Comparison of ENCODE assay signal across 8 cellular contexts in genomic region chr4:140243345-140243753, GRCh38.
DNase-seq lines count a peak whose midpoint lies in the region; ATAC-seq, FAIRE-seq and TF ChIP-seq lines count a peak whose summit lies in the region.

No MANE protein-coding gene starts in this region.

- H3K4me3 Mint-ChIP-seq in activated naive CD8-positive, alpha-beta T cell treated with anti-CD3 and anti-CD28 coated beads for 36 hours = peak overlapping the region; percentile 50

- no peak for TF ChIP-seq RAD21 in HepG2 (CRISPR knock-in tag; IDR thresholded peaks at IDR 0.05)

- TF ChIP-seq EP300 in HepG2 (IDR thresholded peaks at IDR 0.05; ENCODE audit: low read depth in 2 of 2, low read length in 2 of 2) (no peak), HepG2 (CRISPR knock-in tag; IDR thresholded peaks at IDR 0.05; ENCODE audit: borderline replicate concordance) (no peak)

- H3K27me3 ChIP-seq in skeletal muscle tissue (ENCODE audit: control insufficient read depth in 3 of 3, insufficient read depth in 3 of 3, low read length in 3 of 3) = no peaks in the 10 kb centered on the region
- peaks cover 0 to 19% of the 10 kb centered on the region in 2 experiments; a peak in 2 of 5 replicates for H3K27me3 ChIP-seq in HepG2 (ENCODE audit: control insufficient read depth in 1 of 2, insufficient read depth in 2 of 2, low read length in 2 of 2)
- H3K27me3 ChIP-seq in PC-9 (ENCODE audit: insufficient read depth, low read depth) = no peaks in the 10 kb centered on the region

- H3K4me3 ChIP-seq in skeletal muscle tissue (ENCODE audit: low read length in 3 of 3) = no peak overlapping the region
- no peak overlapping the region for H3K4me3 ChIP-seq in HepG2 (replicated peaks in 1 of 3; ENCODE audit: insufficient read depth in 1 of 3, low read depth in 2 of 3, low read length in 3 of 3)
- H3K4me3 ChIP-seq in PC-9 = no peak overlapping the region

- no peaks in the 10 kb centered on the region for H3F3A ChIP-seq in PC-9 (ENCODE audit: insufficient read depth, low read depth)

- POLR2A ChIA-PET in HepG2 (lab: Yijun Ruan, JAX) (no interaction called here), PC-9 (lab: Charles Lee; ENCODE audit: unreplicated experiment) (no interaction called here)

- FAIRE-seq in HepG2 (lab: Jason Lieb, UNC) = no peak

- H3K36me3 Mint-ChIP-seq in activated naive CD8-positive, alpha-beta T cell treated with anti-CD3 and anti-CD28 coated beads for 36 hours = no peaks in the 10 kb centered on the region

- H3K27me3 Mint-ChIP-seq in activated naive CD8-positive, alpha-beta T cell treated with anti-CD3 and anti-CD28 coated beads for 36 hours = no peaks in the 10 kb centered on the region

- in situ Hi-C loops in HepG2 (cut with HindIII; ENCODE audit: extremely low pct_ligation_motif_present, low pct_unique_long_range_greater_than_20kb) = no loop called here

- CTCF ChIA-PET in HepG2 (lab: Yijun Ruan, JAX; ENCODE audit: low intra/inter-chr PET ratio, low total read pairs) = no interaction called here
- CTCF ChIA-PET in PC-9 (lab: Charles Lee) = no interaction called here

- H3K9me3 ChIP-seq in skeletal muscle tissue (ENCODE audit: control insufficient read depth in 3 of 3, low read length in 3 of 3) (no peaks in the 10 kb centered on the region), HepG2 (ENCODE audit: low read length) (no peaks in the 10 kb centered on the region), PC-9 (ENCODE audit: insufficient read depth, low read depth) (no peaks in the 10 kb centered on the region)

- peaks cover 22% of the 10 kb centered on the region for H3K4me1 Mint-ChIP-seq in activated naive CD8-positive, alpha-beta T cell treated with anti-CD3 and anti-CD28 coated beads for 36 hours

- H3K4me2 ChIP-seq in HepG2 (ENCODE audit: low read depth, low read length) = no peak overlapping the region
- no peak overlapping the region for H3K4me2 ChIP-seq in PC-9

- H3K9me3 Mint-ChIP-seq in activated naive CD8-positive, alpha-beta T cell treated with anti-CD3 and anti-CD28 coated beads for 36 hours = no peaks in the 10 kb centered on the region

- WGBS in HepG2 (ENCODE audit: low lambda C conversion rate) = 11% methylated on average over 6 of the region's 6 CpGs

- H3K9ac ChIP-seq in skeletal muscle tissue (ENCODE audit: low read depth in 1 of 3, low read length in 3 of 3) = peak overlapping the region in 2 of 3 donors; percentile 5 to 46
- no peak overlapping the region for H3K9ac ChIP-seq in HepG2 (ENCODE audit: insufficient read depth, low read depth, low read length)

- ATAC-seq in GM19025 (IDR thresholded peaks at IDR 0.05; ENCODE audit: low read depth, unreplicated experiment) (peak; percentile 70), HG03066 (IDR thresholded peaks at IDR 0.05; ENCODE audit: low read depth, unreplicated experiment) (peak; percentile 69), HepG2 (no peak)

- BruUV-seq in HepG2 (replicated peaks; lab: Mats Ljungman, UMichigan) (no TSS peak), PC-9 (replicated peaks; lab: Mats Ljungman, UMichigan) (no TSS peak)

- intact Hi-C loops in HepG2 (cut with micrococcal nuclease; ENCODE audit: unreplicated experiment) (no loop called here), PC-9 (cut with micrococcal nuclease; ENCODE audit: unreplicated experiment) (no loop called here)

- H3K27ac Mint-ChIP-seq in activated naive CD8-positive, alpha-beta T cell treated with anti-CD3 and anti-CD28 coated beads for 36 hours = peak overlapping the region; percentile 60

- no peak for TF ChIP-seq POLR2A in HepG2 (IDR thresholded peaks at IDR 0.05; ENCODE audit: insufficient read depth in 1 of 2, low read depth in 2 of 2, low read length in 2 of 2)

- no peaks in the 10 kb centered on the region for H3K36me3 ChIP-seq in skeletal muscle tissue (ENCODE audit: control insufficient read depth in 3 of 3, insufficient read depth in 3 of 3, low read length in 3 of 3)
- no peaks in the 10 kb centered on the region for H3K36me3 ChIP-seq in HepG2 (replicated peaks in 1 of 2; ENCODE audit: control insufficient read depth in 1 of 2, insufficient read depth in 2 of 2, low read length in 2 of 2)
- no peaks in the 10 kb centered on the region for H3K36me3 ChIP-seq in PC-9 (ENCODE audit: low read depth)

- no peak overlapping the region for H3K27ac ChIP-seq in skeletal muscle tissue (ENCODE audit: low read depth, low read length)
- H3K27ac ChIP-seq in HepG2 (ENCODE audit: extremely low read length, insufficient read depth, low read length) = no peak overlapping the region
- no peak overlapping the region for H3K27ac ChIP-seq in PC-9

- H4K20me1 ChIP-seq in HepG2 (ENCODE audit: insufficient read depth, low read length) (no peaks in the 10 kb centered on the region), PC-9 (ENCODE audit: insufficient read depth) (no peaks in the 10 kb centered on the region)

- H3K4me1 ChIP-seq in skeletal muscle tissue (ENCODE audit: control insufficient read depth in 3 of 3, insufficient read depth in 3 of 3, low read length in 3 of 3) (peaks cover 32 to 37% (median 33%) of the 10 kb centered on the region in 3 donors), HepG2 (ENCODE audit: insufficient read depth, low read length) (no peaks in the 10 kb centered on the region), PC-9 (replicated peaks; ENCODE audit: insufficient read depth) (no peaks in the 10 kb centered on the region)

- DNase-seq in DMS79 (lab: John Stamatoyannopoulos, UW) = peak; percentile 78
- peak; percentile 46 for DNase-seq in NCI-H2107 (lab: John Stamatoyannopoulos, UW)
- no peak for DNase-seq in activated naive CD8-positive, alpha-beta T cell treated with anti-CD3 and anti-CD28 coated beads for 36 hours
- no peak for DNase-seq in HepG2 (ENCODE audit: low spot score)
- DNase-seq in PC-9 = no peak

- H3K79me2 ChIP-seq in HepG2 (ENCODE audit: insufficient read depth, low read length) (no peaks in the 10 kb centered on the region), PC-9 (ENCODE audit: low read depth) (no peaks in the 10 kb centered on the region)

- no peak overlapping the region for H2AFZ ChIP-seq in HepG2 (ENCODE audit: low read length)
- H2AFZ ChIP-seq in PC-9 = no peak overlapping the region

- H3K9me2 ChIP-seq in PC-9 (ENCODE audit: insufficient read depth) = no peaks in the 10 kb centered on the region

- TF ChIP-seq CTCF in HepG2 (CRISPR knock-in tag; IDR thresholded peaks at IDR 0.05) (no peak), PC-9 (conservative IDR thresholded peaks at IDR 0.05) (no peak)

TF ChIP-seq in HepG2, 621 proteins besides CTCF, POLR2A, EP300 and RAD21:
- TF ChIP-seq ATM (IDR thresholded peaks at IDR 0.05; ENCODE audit: borderline replicate concordance) = no peak
- no peak for TF ChIP-seq AHR (CRISPR knock-in tag; IDR thresholded peaks at IDR 0.05)
- no peak for TF ChIP-seq ZNF879 (CRISPR knock-in tag; IDR thresholded peaks at IDR 0.05)
- TF ChIP-seq MLXIP (CRISPR knock-in tag; IDR thresholded peaks at IDR 0.05; ENCODE audit: borderline replicate concordance) = no peak
- no peak for TF ChIP-seq ZNF777 (CRISPR knock-in tag; IDR thresholded peaks at IDR 0.05)
- TF ChIP-seq HMGA1 (CRISPR knock-in tag; conservative IDR thresholded peaks at IDR 0.05) = no peak
- no peak for TF ChIP-seq PREB (CRISPR knock-in tag; IDR thresholded peaks at IDR 0.05)
- no peak for TF ChIP-seq RARG (CRISPR knock-in tag; IDR thresholded peaks at IDR 0.05; ENCODE audit: low read depth)
- TF ChIP-seq CERS6 (CRISPR knock-in tag; IDR thresholded peaks at IDR 0.05) = no peak
- TF ChIP-seq STAT5B (CRISPR knock-in tag; IDR thresholded peaks at IDR 0.05) = no peak
- no peak for TF ChIP-seq ZKSCAN8 (CRISPR knock-in tag; IDR thresholded peaks at IDR 0.05; ENCODE audit: borderline replicate concordance)

Comparison
In these comparisons a context has a peak if more than half of its experiments do, and no peak if none do; other contexts are left out.
1. DNase-seq: peak in DMS79 (single experiment) and NCI-H2107 (single experiment); none in activated naive CD8-positive, alpha-beta T cell treated with anti-CD3 and anti-CD28 coated beads for 36 hours (single experiment), HepG2 (single experiment) and PC-9 (0 of 2).